1 cellular context compared by ENCODE assay signal in genomic region chr17:17443173-17443572, GRCh38.
TF ChIP-seq lines count a peak whose summit lies in the region.

No MANE protein-coding gene starts in this region.

TF ChIP-seq in HepG2, 621 proteins besides CTCF, POLR2A, EP300 and RAD21 (continued from another document and continues in another):
- no peak for TF ChIP-seq ZNF512B (CRISPR knock-in tag; IDR thresholded peaks at IDR 0.05; ENCODE audit: borderline replicate concordance)
- peak; percentile 75 for TF ChIP-seq ARID5B (CRISPR knock-in tag; IDR thresholded peaks at IDR 0.05)
- TF ChIP-seq IRF2 (CRISPR knock-in tag; IDR thresholded peaks at IDR 0.05), result peak; percentile 24; the same call in 1 of the 2 replicates
- peak; percentile 64; the same call in 1 of the 2 replicates for TF ChIP-seq CEBPB (IDR thresholded peaks at IDR 0.05; ENCODE audit: borderline replicate concordance, low read depth, low read length)
- peak; percentile 19; the same call in 1 of the 2 replicates for TF ChIP-seq TFAP4 (IDR thresholded peaks at IDR 0.05; ENCODE audit: borderline replicate concordance, low read depth)
- no peak for TF ChIP-seq MLLT10 (CRISPR knock-in tag; IDR thresholded peaks at IDR 0.05)
- 0 out of 2 replicates have a peak, but pooled peaks have one; percentile 26 for TF ChIP-seq ISL2 (CRISPR knock-in tag; IDR thresholded peaks at IDR 0.05)
- TF ChIP-seq ZGPAT (CRISPR knock-in tag; IDR thresholded peaks at IDR 0.05), result peak; percentile 63; the same call in 1 of the 2 replicates
- peak in 1 of 2 experiments; percentile 94; a peak in 2 of 4 replicates for TF ChIP-seq ATF4 (CRISPR knock-in tag; IDR thresholded peaks at IDR 0.05)
- no peak for TF ChIP-seq SCMH1 (CRISPR knock-in tag; IDR thresholded peaks at IDR 0.05; ENCODE audit: borderline replicate concordance)
- peak; percentile 22; the same call in 1 of the 2 replicates for TF ChIP-seq ZNF331 (CRISPR knock-in tag; IDR thresholded peaks at IDR 0.05)
- TF ChIP-seq ZNF619 (CRISPR knock-in tag; IDR thresholded peaks at IDR 0.05), result no peak
- TF ChIP-seq SIX4 (CRISPR knock-in tag; IDR thresholded peaks at IDR 0.05), result 0 out of 2 replicates have a peak, but pooled peaks have one; percentile 21
- TF ChIP-seq ZNF639 (CRISPR knock-in tag; conservative IDR thresholded peaks at IDR 0.05), result no peak
- no peak for TF ChIP-seq SOX6 (IDR thresholded peaks at IDR 0.05)
- peak; percentile 83 for TF ChIP-seq SOX6 (CRISPR knock-in tag; IDR thresholded peaks at IDR 0.05)
- no peak for TF ChIP-seq JUN (CRISPR knock-in tag; IDR thresholded peaks at IDR 0.05)
- peak; percentile 13; the same call in 1 of the 2 replicates for TF ChIP-seq FOXK1 (CRISPR knock-in tag; IDR thresholded peaks at IDR 0.05; ENCODE audit: borderline replicate concordance, low read depth)
- TF ChIP-seq RXRB (CRISPR knock-in tag; IDR thresholded peaks at IDR 0.05; ENCODE audit: borderline replicate concordance), result peak; percentile 70; the same call in 1 of the 2 replicates
- peak; percentile 71 for TF ChIP-seq SAP130 (CRISPR knock-in tag; IDR thresholded peaks at IDR 0.05; ENCODE audit: low read depth)
- no peak for TF ChIP-seq USF2 (IDR thresholded peaks at IDR 0.05; ENCODE audit: low read depth, low read length)
- TF ChIP-seq USF2 (CRISPR knock-in tag; IDR thresholded peaks at IDR 0.05; ENCODE audit: borderline replicate concordance), result no peak
- peak; percentile 50; the same call in 1 of the 2 replicates for TF ChIP-seq SIX1 (CRISPR knock-in tag; IDR thresholded peaks at IDR 0.05; ENCODE audit: borderline replicate concordance)
- TF ChIP-seq SOX13 (IDR thresholded peaks at IDR 0.05), result no peak
- TF ChIP-seq SOX13 (CRISPR knock-in tag; conservative IDR thresholded peaks at IDR 0.05 in 1 of 2, IDR thresholded peaks at IDR 0.05 in 1 of 2), result peak in 1 of 2 experiments; percentile 85; a peak in 2 of 4 replicates
- peak; percentile 47 for TF ChIP-seq PHF21A (CRISPR knock-in tag; IDR thresholded peaks at IDR 0.05)
- 0 out of 2 replicates have a peak, but pooled peaks have one; percentile 32 for TF ChIP-seq HDAC2 (CRISPR knock-in tag; IDR thresholded peaks at IDR 0.05)
- no peak for TF ChIP-seq ZNF253 (CRISPR knock-in tag; IDR thresholded peaks at IDR 0.05; ENCODE audit: borderline replicate concordance)
- no peak for TF ChIP-seq FOXP1 (IDR thresholded peaks at IDR 0.05)
- TF ChIP-seq FOXP1 (CRISPR knock-in tag; IDR thresholded peaks at IDR 0.05), result peak; percentile 85
- TF ChIP-seq NR2F6 (IDR thresholded peaks at IDR 0.05), result 0 out of 2 replicates have a peak, but pooled peaks have one; percentile 21
- TF ChIP-seq NR2F6 (CRISPR knock-in tag; IDR thresholded peaks at IDR 0.05), result peak; percentile 54
- peak; percentile 22; the same call in 1 of the 2 replicates for TF ChIP-seq FOXO1 (CRISPR knock-in tag; IDR thresholded peaks at IDR 0.05)
- TF ChIP-seq ZFP62 (CRISPR knock-in tag; IDR thresholded peaks at IDR 0.05), result no peak
- no peak for TF ChIP-seq SRSF9 (IDR thresholded peaks at IDR 0.05; ENCODE audit: borderline replicate concordance, insufficient read depth, low read depth, low read length, poor library complexity, severe bottlenecking)
- TF ChIP-seq SP5 (CRISPR knock-in tag; IDR thresholded peaks at IDR 0.05; ENCODE audit: borderline replicate concordance, low read depth), result peak; percentile 40; the same call in 1 of the 2 replicates
- no peak for TF ChIP-seq CENPT (CRISPR knock-in tag; IDR thresholded peaks at IDR 0.05; ENCODE audit: low read depth)
- TF ChIP-seq ZNF747 (CRISPR knock-in tag; IDR thresholded peaks at IDR 0.05; ENCODE audit: borderline replicate concordance), result 0 out of 2 replicates have a peak, but pooled peaks have one; percentile 24
- peak; percentile 82 for TF ChIP-seq FOXP4 (CRISPR knock-in tag; IDR thresholded peaks at IDR 0.05)
- TF ChIP-seq MIXL1 (CRISPR knock-in tag; IDR thresholded peaks at IDR 0.05), result peak; percentile 65; the same call in 1 of the 2 replicates
- peak; percentile 73; the same call in 1 of the 2 replicates for TF ChIP-seq HMG20A (CRISPR knock-in tag; IDR thresholded peaks at IDR 0.05; ENCODE audit: borderline replicate concordance)
- TF ChIP-seq ETV5 (CRISPR knock-in tag; IDR thresholded peaks at IDR 0.05; ENCODE audit: borderline replicate concordance), result peak; percentile 12; the same call in 1 of the 2 replicates
- TF ChIP-seq ZNF777 (CRISPR knock-in tag; IDR thresholded peaks at IDR 0.05), result peak; percentile 86
- TF ChIP-seq CEBPG (CRISPR knock-in tag; IDR thresholded peaks at IDR 0.05), result peak; percentile 82
- peak; percentile 33; the same call in 1 of the 2 replicates for TF ChIP-seq ZBTB25 (CRISPR knock-in tag; IDR thresholded peaks at IDR 0.05)
